8 cellular contexts compared by ENCODE assay signal in the genomic region with DNA sequence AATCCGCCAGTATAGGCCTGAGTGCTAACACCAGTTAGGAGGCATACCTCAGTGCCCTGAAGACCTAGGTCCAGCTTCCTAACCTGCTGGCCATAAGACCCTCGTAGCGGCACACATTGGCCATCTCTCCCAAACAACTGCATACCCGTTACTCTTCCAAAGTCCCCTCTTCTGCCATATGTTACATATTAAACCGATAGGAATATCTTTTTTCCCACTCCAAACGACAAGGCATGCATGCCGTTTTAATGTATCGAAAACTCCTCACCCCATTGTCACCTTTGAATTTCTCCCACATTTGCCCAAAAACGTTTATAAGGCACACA. TPM values are rescaled to one million over a fixed set of nuclear protein-coding genes. Genes with fewer than 3 reads are reported as not detected.
A peak's percentile ranks its signal among the peaks of the same experiment; 100 is the strongest.
DNase-seq lines count a peak whose midpoint lies in the region; ATAC-seq, FAIRE-seq and TF ChIP-seq lines count a peak whose summit lies in the region.

No MANE protein-coding gene starts in this region.

- H3K79me2 ChIP-seq in K562 (ENCODE audit: control insufficient read depth, insufficient read depth, low read length) = no peaks in the 10 kb centered on the region

- H3K27ac ChIP-seq in AG04450 (ENCODE audit: low read depth, low read length) (peak overlapping the region; percentile 31), HUES48 (ENCODE audit: low read depth, low read length) (peak overlapping the region; percentile 75), K562 (ENCODE audit: extremely low read depth, low read depth, low read length) (no peak overlapping the region), esophagus squamous epithelium (peak overlapping the region in 1 of 4 donors; percentile 90)

- FAIRE-seq in K562 (lab: Jason Lieb, UNC) = no peak

- CTCF ChIA-PET in AG04450 (lab: Charles Lee) = no interaction called here
- CTCF ChIA-PET in K562 (lab: Yijun Ruan, JAX; ENCODE audit: low intra/inter-chr PET ratio) = no interaction called here

- peak overlapping the region; percentile 68 for H2AFZ ChIP-seq in K562 (ENCODE audit: low read depth, low read length)

- TF ChIP-seq RAD21 in K562 (CRISPR knock-in tag; conservative IDR thresholded peaks at IDR 0.05 in 1 of 2, IDR thresholded peaks at IDR 0.05 in 1 of 2) = no peak

- no peaks in the 10 kb centered on the region for H3K9me1 ChIP-seq in K562 (ENCODE audit: control insufficient read depth, insufficient read depth, low read length)

- TF ChIP-seq POLR2A in K562 (conservative IDR thresholded peaks at IDR 0.05) = no peak
- no peak for TF ChIP-seq POLR2A in esophagus squamous epithelium (IDR thresholded peaks at IDR 0.05)

- no peaks in the 10 kb centered on the region for H3K36me3 Mint-ChIP-seq in naive B cell

- no peak overlapping the region for H3K9ac ChIP-seq in HUES48 (ENCODE audit: low read depth, low read length)
- no peak overlapping the region for H3K9ac ChIP-seq in K562 (ENCODE audit: insufficient read depth in 1 of 2, low read depth in 2 of 2, low read length in 2 of 2)

- peaks cover 14 to 40% (median 19%) of the 10 kb centered on the region in 3 donors for H3K4me1 Mint-ChIP-seq in naive B cell

- H3K36me3 ChIP-seq in HUES48 (ENCODE audit: control insufficient read depth, insufficient read depth, low read length) = peaks cover 13% of the 10 kb centered on the region
- H3K36me3 ChIP-seq in K562 (ENCODE audit: control insufficient read depth, insufficient read depth, low read length) = no peaks in the 10 kb centered on the region
- H3K36me3 ChIP-seq in esophagus squamous epithelium = peaks cover 0 to 6% (median 0%) of the 10 kb centered on the region in 3 donors

- peak overlapping the region in 2 of 6 donors; percentile 63 to 70 for H3K27ac Mint-ChIP-seq in naive B cell

- no peaks in the 10 kb centered on the region; the same call in 1 of the 2 replicates for H3K9me3 ChIP-seq in AG04450 (ENCODE audit: control insufficient read depth, insufficient read depth, low read length)
- no peaks in the 10 kb centered on the region for H3K9me3 ChIP-seq in HUES48 (ENCODE audit: control insufficient read depth, insufficient read depth, low read length)
- H3K9me3 ChIP-seq in K562 (replicated peaks; ENCODE audit: control insufficient read depth, insufficient read depth, low read depth, low read length) = no peaks in the 10 kb centered on the region
- no peaks in the 10 kb centered on the region for H3K9me3 ChIP-seq in esophagus squamous epithelium

- in situ Hi-C loops in K562 (cut with MboI) = no loop called here

- WGBS in K562 (ENCODE audit: insufficient coverage, low coverage, missing lambda C conversion rate) = 38% methylated on average over 9 of the region's 9 CpGs
- 41 to 57% methylated on average over 8 to 9 of the region's 9 CpGs for WGBS in esophagus squamous epithelium, 2 donors

- ATAC-seq in K562 (no peak), naive B cell (ENCODE audit: low read depth in 2 of 2) (no peak), left lobe of liver (no peak)

- POLR2A ChIA-PET in AG04450 (lab: Yijun Ruan, JAX) (no interaction called here), K562 (lab: Yijun Ruan, JAX) (no interaction called here)

- H4K20me1 ChIP-seq in K562 (replicated peaks; ENCODE audit: control insufficient read depth, insufficient read depth, low read length) = 0 out of 2 replicates have a peak, but pooled peaks cover 5% of the 10 kb centered on the region

- TF ChIP-seq EP300 in K562 (IDR thresholded peaks at IDR 0.05; ENCODE audit: low read length) = no peak

- intact Hi-C loops in K562 (cut with micrococcal nuclease) = no loop called here
- intact Hi-C loops in esophagus squamous epithelium (cut with DNase I) = no loop called here

- TF ChIP-seq CTCF in AG04450 (IDR thresholded peaks at IDR 0.05; ENCODE audit: low read depth, low read length) (no peak), K562 (IDR thresholded peaks at IDR 0.05 in 2 of 3, conservative IDR thresholded peaks at IDR 0.05 in 1 of 3; ENCODE audit: insufficient read depth in 2 of 3, low read depth in 1 of 3, low read length in 3 of 3) (no peak), esophagus squamous epithelium (IDR thresholded peaks at IDR 0.05) (no peak)

- no TSS peak for BruUV-seq in K562 (replicated peaks; lab: Mats Ljungman, UMichigan)

- H3K4me1 ChIP-seq in HUES48 (ENCODE audit: control insufficient read depth, insufficient read depth, low read length) = peaks cover 27% of the 10 kb centered on the region
- H3K4me1 ChIP-seq in K562 (replicated peaks in 1 of 2; ENCODE audit: control insufficient read depth in 2 of 2, insufficient read depth in 2 of 2, low read length in 2 of 2) = peaks cover 4 to 19% of the 10 kb centered on the region in 2 experiments; a peak in 4 of 5 replicates
- H3K4me1 ChIP-seq in esophagus squamous epithelium = peaks cover 3 to 28% (median 16%) of the 10 kb centered on the region in 3 donors

- no peak overlapping the region; the same call in 1 of the 2 replicates for H3K4me2 ChIP-seq in K562 (ENCODE audit: insufficient read depth, low read length)

- peaks cover 0 to 17% (median 14%) of the 10 kb centered on the region in 3 donors for H3K27me3 Mint-ChIP-seq in naive B cell

- no peak for DNase-seq in AG04450 (ENCODE audit: low read depth, low spot score)
- no peak for DNase-seq in K562 (ENCODE audit: extremely low read depth in 1 of 4, low spot score in 3 of 4)
- DNase-seq in naive B cell = no peak
- no peak for DNase-seq in left lobe of liver (ENCODE audit: low spot score)
- no peak for DNase-seq in RPMI8226
- no peak for DNase-seq in esophagus squamous epithelium (lab: John Stamatoyannopoulos, UW)
- DNase-seq in DMS79 (lab: John Stamatoyannopoulos, UW) = no peak

- H3K9me3 Mint-ChIP-seq in naive B cell = no peaks in the 10 kb centered on the region

- peaks cover 11% of the 10 kb centered on the region for H3K27me3 ChIP-seq in AG04450 (ENCODE audit: control insufficient read depth, insufficient read depth, low read length)
- no peaks in the 10 kb centered on the region; the same call in 1 of the 2 replicates for H3K27me3 ChIP-seq in HUES48 (ENCODE audit: control insufficient read depth, insufficient read depth, low read length)
- H3K27me3 ChIP-seq in K562 (ENCODE audit: control insufficient read depth in 2 of 2, insufficient read depth in 2 of 2, low read length in 2 of 2) = peaks cover 3 to 7% of the 10 kb centered on the region in 2 experiments; a peak in 3 of 5 replicates
- peaks cover 0 to 28% (median 0%) of the 10 kb centered on the region in 4 donors for H3K27me3 ChIP-seq in esophagus squamous epithelium

- H3K4me3 Mint-ChIP-seq in naive B cell = peak overlapping the region in 7 of 8 donors; percentile 84 to 93 (median 90)

- H3K4me3 ChIP-seq in AG04450 (ENCODE audit: low read depth, low read length) (peak overlapping the region; percentile 60), HUES48 (ENCODE audit: low read depth, low read length) (peak overlapping the region; percentile 39), K562 (no peak overlapping the region), esophagus squamous epithelium (peak overlapping the region in 1 of 4 donors; percentile 62)

TF ChIP-seq in K562, 482 proteins besides CTCF, POLR2A, EP300 and RAD21:
- no peak for TF ChIP-seq LARP7 (IDR thresholded peaks at IDR 0.05)
- no peak for TF ChIP-seq JUNB (CRISPR knock-in tag; conservative IDR thresholded peaks at IDR 0.05)
- TF ChIP-seq GATAD2B (IDR thresholded peaks at IDR 0.05; ENCODE audit: borderline replicate concordance) = no peak
- TF ChIP-seq NR2C2 (CRISPR knock-in tag; IDR thresholded peaks at IDR 0.05) = no peak
- no peak for TF ChIP-seq NR2C2 (tag; IDR thresholded peaks at IDR 0.05)
- TF ChIP-seq TRIM24 (IDR thresholded peaks at IDR 0.05) = no peak
- TF ChIP-seq ZBTB8A (IDR thresholded peaks at IDR 0.05; ENCODE audit: partially characterized antibody) = no peak

RNA-seq across cellular contexts. Expression of a gene that starts 0.7 kb away (rescaled TPM):
- polyA plus RNA-seq in AG04450 (2011; rRNA removed) = 2.4 and 2.8 TPM in 2 replicates
- polyA minus RNA-seq in AG04450 (2011; rRNA and poly(A)+ RNA removed) = 3.5 and 3.8 TPM in 2 replicates
- 6.0 and 8.2 TPM in 2 replicates for total RNA-seq in K562 (2011; cell fraction: chromatin; rRNA removed; ENCODE audit: low replicate concordance)
- total RNA-seq in K562 (2011; cell fraction: nucleolus; rRNA removed) = 5.2 and 5.7 TPM in 2 replicates
- 2.6 and 3.2 TPM in 2 replicates for total RNA-seq in K562 (2011; cell fraction: nucleoplasm; rRNA removed)
- total RNA-seq in K562 (2014; rRNA removed) = 2.3 and 3.3 TPM in 2 replicates
- total RNA-seq in K562 (2014; rRNA removed; fragmentation: Illumina TruSeq; extraction: Trizol) = 1.1 and 1.5 TPM in 2 replicates
- 1.4 and 1.8 TPM in 2 replicates for total RNA-seq in K562 (2015; rRNA removed; fragmentation: Illumina TruSeq; extraction: Trizol)
- total RNA-seq in K562 (2021) = 2.4 and 2.8 TPM in 2 replicates
- 0.54 and 1.1 TPM in 2 replicates for polyA plus RNA-seq in K562 (2011; rRNA removed)
- 0.32 and 1.3 TPM in 2 replicates for polyA plus RNA-seq in K562 (2011; cell fraction: cytosol; rRNA removed)
- 1.2 and 4.5 TPM in 2 replicates for polyA plus RNA-seq in K562 (2011; cell fraction: nucleus; rRNA removed)
- polyA plus RNA-seq in K562 (2012) = 1.3 and 1.4 TPM in 2 replicates
- polyA plus RNA-seq in K562 (2014; fragmentation: Illumina TruSeq; extraction: Trizol) = 1.2 and 1.7 TPM in 2 replicates
- under 1 TPM; 0.21 to 0.31 TPM for polyA plus RNA-seq in K562 (2014; fragmentation: Nextera tagmentation; extraction: Ambion mirVana)
- 1.2 and 1.6 TPM in 2 replicates for polyA plus RNA-seq in K562 (2014; rRNA removed)
- polyA minus RNA-seq in K562 (2011; rRNA and poly(A)+ RNA removed) = 1.5 and 1.9 TPM in 2 replicates
- 0.57 TPM in 1 of 2 replicates, not detected in the other for polyA minus RNA-seq in K562 (2011; cell fraction: cytosol; rRNA and poly(A)+ RNA removed)
- 2.2 and 3.9 TPM in 2 replicates for polyA minus RNA-seq in K562 (2011; cell fraction: nucleus; rRNA and poly(A)+ RNA removed)
- polyA plus RNA-seq in naive B cell (ENCODE audit: low read depth in 6 of 6) = 1 to 10 TPM in 1 of 6 donors, under 1 TPM in 2, not detected in 3; 0.08 to 4.7 (median 0.69) TPM
- 3.6 TPM for total RNA-seq in left lobe of liver
- 10 to 100 TPM in 1 of 4 donors, 1 to 10 TPM in 2, under 1 TPM in 1; 0.83 to 10.9 (median 6.2) TPM for total RNA-seq in esophagus squamous epithelium
